ENCODE assay signal across 1 cellular context in genomic region chr6:36874443-36875249, GRCh38.
A peak's percentile ranks its signal among the peaks of the same experiment; 100 is the strongest.
TF ChIP-seq lines count a peak whose summit lies in the region.

Gene PPIL1, minus strand, starts transcription at chr6:36874803. Its CDS starts 31 bp downstream, at chr6:36874772.

TF ChIP-seq in GM12878, 131 proteins besides CTCF, POLR2A, EP300 and RAD21 (continued from another document and continues in another):
- TF ChIP-seq ZBTB11 (CRISPR knock-in tag; IDR thresholded peaks at IDR 0.05) (peak; percentile 90), IRF4 (IDR thresholded peaks at IDR 0.05; ENCODE audit: low read depth, low read length) (peak; percentile 51; the same call in 1 of the 2 replicates), TAF1 (IDR thresholded peaks at IDR 0.05; ENCODE audit: borderline replicate concordance, low read depth, low read length) (peak; percentile 81), PML (IDR thresholded peaks at IDR 0.05; ENCODE audit: low read length) (peak; percentile 71; the same call in 1 of the 2 replicates), NFXL1 (IDR thresholded peaks at IDR 0.05; ENCODE audit: borderline replicate concordance) (no peak), NRF1 (conservative IDR thresholded peaks at IDR 0.05; ENCODE audit: low read depth, low read length) (no peak), POU2F2 (IDR thresholded peaks at IDR 0.05; ENCODE audit: borderline replicate concordance, low read depth, low read length) (peak; percentile 72; the same call in 1 of the 3 replicates), CREM (IDR thresholded peaks at IDR 0.05; ENCODE audit: low read depth) (peak; percentile 63), MEF2B (IDR thresholded peaks at IDR 0.05; ENCODE audit: partially characterized antibody, poor library complexity, severe bottlenecking) (peak; percentile 81), BCL11A (IDR thresholded peaks at IDR 0.05; ENCODE audit: low read depth, low read length) (no peak), ETV6 (conservative IDR thresholded peaks at IDR 0.05 in 1 of 2, IDR thresholded peaks at IDR 0.05 in 1 of 2; ENCODE audit: borderline replicate concordance in 1 of 2, low read depth in 1 of 2) (0 out of 4 replicates have a peak, but pooled peaks of 1 of the 2 experiments have one; percentile 28), ATF2 (IDR thresholded peaks at IDR 0.05; ENCODE audit: low read length) (no peak), RCOR1 (conservative IDR thresholded peaks at IDR 0.05; ENCODE audit: low read depth, low read length) (no peak), RAD51 (IDR thresholded peaks at IDR 0.05) (no peak), BCL3 (IDR thresholded peaks at IDR 0.05; ENCODE audit: borderline replicate concordance, insufficient read depth, low read depth, low read length, poor library complexity, severe bottlenecking) (no peak), PBX3 (IDR thresholded peaks at IDR 0.05; ENCODE audit: insufficient replicate concordance, low read depth, low read length) (no peak), SREBF1 (IDR thresholded peaks at IDR 0.05; ENCODE audit: low read length) (no peak), CEBPB (IDR thresholded peaks at IDR 0.05; ENCODE audit: borderline replicate concordance in 1 of 2, low read depth in 2 of 2, low read length in 2 of 2) (no peak), NR2C1 (IDR thresholded peaks at IDR 0.05) (peak; percentile 76), PKNOX1 (IDR thresholded peaks at IDR 0.05) (peak; percentile 77), RBBP5 (conservative IDR thresholded peaks at IDR 0.05) (no peak), TCF7 (IDR thresholded peaks at IDR 0.05; ENCODE audit: borderline replicate concordance) (no peak), ZNF687 (IDR thresholded peaks at IDR 0.05) (no peak; the same call in 1 of the 2 replicates), CREB1 (IDR thresholded peaks at IDR 0.05; ENCODE audit: low read depth) (peak; percentile 71), NBN (IDR thresholded peaks at IDR 0.05) (peak; percentile 57; the same call in 1 of the 2 replicates), STAT3 (IDR thresholded peaks at IDR 0.05; ENCODE audit: low read depth, low read length) (no peak), CHD4 (IDR thresholded peaks at IDR 0.05) (no peak), TBL1XR1 (IDR thresholded peaks at IDR 0.05; ENCODE audit: low read depth, low read length) (no peak), HDAC2 (IDR thresholded peaks at IDR 0.05) (no peak), YBX1 (IDR thresholded peaks at IDR 0.05) (no peak), EGR1 (IDR thresholded peaks at IDR 0.05; ENCODE audit: borderline replicate concordance in 1 of 2, low read depth in 2 of 2, low read length in 2 of 2) (peak in 1 of 2 experiments; percentile 85; a peak in 1 of 3 replicates), E4F1 (IDR thresholded peaks at IDR 0.05; ENCODE audit: borderline replicate concordance, partially characterized antibody) (peak; percentile 30), ZNF384 (IDR thresholded peaks at IDR 0.05; ENCODE audit: borderline replicate concordance, low read depth, low read length) (no peak), JUND (IDR thresholded peaks at IDR 0.05; ENCODE audit: low read depth, low read length) (no peak), CUX1 (IDR thresholded peaks at IDR 0.05; ENCODE audit: insufficient replicate concordance, low read depth, low read length) (no peak), MTA3 (IDR thresholded peaks at IDR 0.05; ENCODE audit: borderline replicate concordance, low read length) (no peak)
